In the genomic region with DNA sequence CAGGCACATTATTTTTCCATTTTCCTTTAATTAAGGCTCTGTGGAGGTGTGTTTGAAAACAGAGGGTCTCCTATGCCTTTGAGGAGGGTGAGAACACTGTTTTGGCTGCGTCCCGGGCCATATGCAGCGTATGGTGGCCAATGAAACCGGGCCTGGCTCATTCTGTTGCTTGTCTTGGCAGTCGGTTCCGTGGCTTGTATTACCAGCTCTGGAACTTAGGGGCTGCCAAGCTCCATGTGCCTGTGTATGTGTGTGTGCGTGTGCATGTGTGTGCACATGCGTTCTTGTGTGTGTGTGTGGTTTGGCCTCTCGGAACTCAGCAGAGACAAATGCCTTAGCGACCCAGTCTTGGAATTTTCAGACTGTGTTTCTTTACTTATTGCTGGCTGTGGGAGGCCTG, we compare ENCODE assay signal across 11 cellular contexts. TPM values are rescaled to one million over a fixed set of nuclear protein-coding genes. Genes with fewer than 3 reads are reported as not detected.
DNase-seq lines count a peak whose midpoint lies in the region; ATAC-seq, FAIRE-seq and TF ChIP-seq lines count a peak whose summit lies in the region.
"Had no signal": no experiment of that assay in that cellular context is flagged by ENCODE, and none has a peak within 500 bp of the region (broad histone marks: within the 10 kb centered on the region; RNA-seq: fewer than 3 reads in every experiment).

No MANE protein-coding gene starts in this region.

- peak overlapping the region; percentile 53 for H3K4me2 ChIP-seq in astrocyte (ENCODE audit: low read length)

- H3K4me1 Mint-ChIP-seq in astrocyte (ENCODE audit: low read depth, unreplicated experiment): peaks cover 59% of the 10 kb centered on the region
- H3K4me1 Mint-ChIP-seq in natural killer cell: peaks cover 0 to 3% of the 10 kb centered on the region in 2 donors

- peaks cover 23% of the 10 kb centered on the region for H3K79me2 ChIP-seq in astrocyte (ENCODE audit: insufficient read depth, low read length)

- H3K4me3 Mint-ChIP-seq in astrocyte (ENCODE audit: unreplicated experiment) (peak overlapping the region; percentile 92), natural killer cell (no peak overlapping the region)
- H3K4me3 Mint-ChIP-seq: activated CD4-positive, alpha-beta T cell treated with anti-CD3 and anti-CD28 coated beads for 36 hours had no signal

- no peak overlapping the region for H3K9ac ChIP-seq in astrocyte (ENCODE audit: low read length)

- FAIRE-seq in astrocyte (lab: Jason Lieb, UNC): no peak
- FAIRE-seq: K562 had no signal

- H3K4me1 ChIP-seq in astrocyte (ENCODE audit: insufficient read depth, low read length): peaks cover 19% of the 10 kb centered on the region
- H3K4me1 ChIP-seq in right atrium auricular region: peaks cover 0 to 68% of the 10 kb centered on the region in 2 donors
- H3K4me1 ChIP-seq in gastrocnemius medialis: peaks cover 55 to 81% of the 10 kb centered on the region in 2 donors

- H3K9me3 ChIP-seq in astrocyte (ENCODE audit: insufficient read depth, low read depth, low read length): no peaks in the 10 kb centered on the region
- H3K9me3 ChIP-seq in right atrium auricular region: no peaks in the 10 kb centered on the region
- H3K9me3 ChIP-seq in gastrocnemius medialis: no peaks in the 10 kb centered on the region

- no peak overlapping the region for H3K27ac ChIP-seq in astrocyte (ENCODE audit: low read depth, low read length)
- H3K27ac ChIP-seq in right atrium auricular region: peak overlapping the region; percentile 91 to 92
- peak overlapping the region; percentile 85 to 96 (median 94) for H3K27ac ChIP-seq in gastrocnemius medialis

- peak; percentile 76 for DNase-seq in G401 (ENCODE audit: low spot score)
- DNase-seq in astrocyte (ENCODE audit: low read depth): peak; percentile 38
- no peak for DNase-seq in right atrium auricular region (ENCODE audit: low spot score)
- peak; percentile 76 to 88 for DNase-seq in gastrocnemius medialis
- DNase-seq in NOMO-1 (lab: John Stamatoyannopoulos, UW; ENCODE audit: unreplicated experiment in 2 of 2): no peak
- no peak for DNase-seq in inferior parietal cortex (ENCODE audit: extremely low spot score)
- no peak for DNase-seq in natural killer cell
- DNase-seq: activated CD4-positive, alpha-beta T cell treated with anti-CD3 and anti-CD28 coated beads for 36 hours; DMS79 treated with DMSO at 0.1 percent for 48 hours had no signal

- H3K27me3 Mint-ChIP-seq in astrocyte (ENCODE audit: low read depth, unreplicated experiment): no peaks in the 10 kb centered on the region
- peaks cover 29 to 33% of the 10 kb centered on the region in 2 donors for H3K27me3 Mint-ChIP-seq in natural killer cell (ENCODE audit: low read depth in 2 of 2)

- no peak overlapping the region for H2AFZ ChIP-seq in astrocyte (ENCODE audit: low read depth, low read length)

- H3K36me3 Mint-ChIP-seq in astrocyte (ENCODE audit: low read depth, unreplicated experiment): peaks cover 32% of the 10 kb centered on the region
- no peaks in the 10 kb centered on the region for H3K36me3 Mint-ChIP-seq in natural killer cell

- peaks cover 50% of the 10 kb centered on the region for H4K20me1 ChIP-seq in astrocyte (ENCODE audit: insufficient read depth, low read length)

- no peaks in the 10 kb centered on the region for H3K27me3 ChIP-seq in astrocyte (ENCODE audit: insufficient read depth, low read length)
- no peaks in the 10 kb centered on the region for H3K27me3 ChIP-seq in right atrium auricular region
- no peaks in the 10 kb centered on the region for H3K27me3 ChIP-seq in gastrocnemius medialis

- in situ Hi-C loops in G401 (cut with HindIII; ENCODE audit: low sequenced_read_pairs) (no loop called here), gastrocnemius medialis (cut with MboI; ENCODE audit: low sequenced_read_pairs in 4 of 4) (no loop called here)

- H3K9me3 Mint-ChIP-seq in astrocyte (ENCODE audit: unreplicated experiment): no peaks in the 10 kb centered on the region
- H3K9me3 Mint-ChIP-seq in natural killer cell: no peaks in the 10 kb centered on the region

- intact Hi-C loops in gastrocnemius medialis (cut with DNase I; ENCODE audit: low total_unique reads): loop anchor here (1.0 to 5.0 kb wide), 2 partner anchors 58 to 132 kb away; no protein-coding TSS in a partner anchor
- intact Hi-C loops in natural killer cell (cut with micrococcal nuclease): no loop called here

- H3K27ac Mint-ChIP-seq in astrocyte (ENCODE audit: unreplicated experiment): no peak overlapping the region
- H3K27ac Mint-ChIP-seq in natural killer cell: no peak overlapping the region
- H3K27ac Mint-ChIP-seq: activated CD4-positive, alpha-beta T cell treated with anti-CD3 and anti-CD28 coated beads for 36 hours had no signal

- H3K4me3 ChIP-seq in astrocyte (ENCODE audit: insufficient read depth, low read depth, low read length) (no peak overlapping the region), right atrium auricular region (peak overlapping the region; percentile 16 to 78), gastrocnemius medialis (peak overlapping the region; percentile 66 to 92 (median 84))
- H3K4me3 ChIP-seq: K562 had no signal

- no peaks in the 10 kb centered on the region for H3K36me3 ChIP-seq in astrocyte (ENCODE audit: insufficient read depth, low read length)
- peaks cover 38% of the 10 kb centered on the region for H3K36me3 ChIP-seq in right atrium auricular region
- H3K36me3 ChIP-seq in gastrocnemius medialis: peaks cover 0 to 32% of the 10 kb centered on the region in 2 donors

- TF ChIP-seq CTCF in astrocyte (IDR thresholded peaks at IDR 0.05; ENCODE audit: insufficient read depth, low read depth, low read length) (no peak), right atrium auricular region (IDR thresholded peaks at IDR 0.05) (no peak), gastrocnemius medialis (IDR thresholded peaks at IDR 0.05 in 4 of 5, conservative IDR thresholded peaks at IDR 0.05 in 1 of 5) (no peak), natural killer cell (IDR thresholded peaks at IDR 0.05) (no peak)

- no peak for TF ChIP-seq POLR2A in gastrocnemius medialis (IDR thresholded peaks at IDR 0.05)

- ATAC-seq in gastrocnemius medialis: peak; percentile 48 to 60
- no peak for ATAC-seq in HG03378 (IDR thresholded peaks at IDR 0.05; ENCODE audit: unreplicated experiment)
- no peak for ATAC-seq in natural killer cell
- ATAC-seq: activated CD4-positive, alpha-beta T cell treated with anti-CD3 and anti-CD28 coated beads for 36 hours; K562 had no signal

RNA-seq across cellular contexts. Expression of a gene that starts 2.7 kb away (rescaled TPM):
- 37.4 and 40.7 TPM in 2 replicates for total RNA-seq in G401 (2014; rRNA removed; shearing (Covaris generic))
- total RNA-seq in astrocyte (79.5 and 80.6 TPM in 2 replicates), right atrium auricular region (10 to 100 TPM; 46.1 to 67.4 TPM), gastrocnemius medialis (10 to 100 TPM; 17.3 to 80.2 (median 31.7) TPM), natural killer cell (10 to 100 TPM in 1 of 3 donors, 1 to 10 TPM in 2; 1.9 to 10.5 (median 3.2) TPM)

Comparison
In these comparisons a context has a peak if more than half of its experiments do, and no peak if none do; other contexts are left out.
1. DNase-seq: peak in G401 (single experiment), astrocyte (single experiment) and gastrocnemius medialis (2 of 2); none in right atrium auricular region (single experiment), NOMO-1 (0 of 2), inferior parietal cortex (single experiment) and natural killer cell (single experiment).
2. ATAC-seq: peak in gastrocnemius medialis (2 of 2); none in HG03378 (single experiment) and natural killer cell (0 of 3).